20 cellular contexts compared by ENCODE assay signal in genomic region chr11:109730669-109731068, GRCh38.
"Had no signal": no experiment of that assay in that cellular context is flagged by ENCODE, and none has a peak within 500 bp of the region (broad histone marks: within the 10 kb centered on the region; RNA-seq: fewer than 3 reads in every experiment).

No MANE protein-coding gene starts in this region.

- ATAC-seq: HepG2, T-cell had no signal

- DNase-seq: IMR-90, Karpas-422, KG1, MG63, NCI-H1092, NCI-H1105 treated with DMSO at 0.1 percent for 48 hours, NCI-H1436 treated with DMSO at 0.1 percent for 48 hours, NCI-H187 treated with DMSO at 0.1 percent for 48 hours, NCI-H2029 treated with DMSO at 0.1 percent for 48 hours, NCI-H2171 treated with DMSO at 0.1 percent for 48 hours, NCI-H345, NCI-H446 treated with DMSO at 0.1 percent for 48 hours, NCI-H510A treated with DMSO at 0.1 percent for 48 hours, NCI-H526, NCI-H82, SHP77, SK-N-SH, SW 1271, T-cell had no signal
